1 cellular context compared by ENCODE assay signal in genomic region chr2:27080603-27080938, GRCh38.
TF ChIP-seq lines count a peak whose summit lies in the region.

No MANE protein-coding gene starts in this region.

TF ChIP-seq in endothelial cell of umbilical vein, 7 proteins besides CTCF, POLR2A, EP300 and RAD21:
- TF ChIP-seq MYC (IDR thresholded peaks at IDR 0.05; ENCODE audit: low read depth, low read length): no peak
- no peak for TF ChIP-seq GATA2 (IDR thresholded peaks at IDR 0.05; ENCODE audit: insufficient read depth, insufficient read length, low read depth, low read length)
- TF ChIP-seq POLR2AphosphoS5 (IDR thresholded peaks at IDR 0.05; ENCODE audit: insufficient read depth, low read depth, low read length): no peak
- TF ChIP-seq EZH2 (IDR thresholded peaks at IDR 0.05; ENCODE audit: borderline replicate concordance, low read depth, low read length, severe bottlenecking): no peak
- no peak for TF ChIP-seq JUN (IDR thresholded peaks at IDR 0.05; ENCODE audit: borderline replicate concordance, insufficient read depth, insufficient read length, low read depth)
- TF ChIP-seq FOS (IDR thresholded peaks at IDR 0.05; ENCODE audit: borderline replicate concordance, insufficient read depth, low read length): no peak
- TF ChIP-seq, protein P1, sequence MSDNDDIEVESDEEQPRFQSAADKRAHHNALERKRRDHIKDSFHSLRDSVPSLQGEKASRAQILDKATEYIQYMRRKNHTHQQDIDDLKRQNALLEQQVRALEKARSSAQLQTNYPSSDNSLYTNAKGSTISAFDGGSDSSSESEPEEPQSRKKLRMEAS (IDR thresholded peaks at IDR 0.05; ENCODE audit: insufficient read depth, insufficient read length): no peak
